In genomic region chr2:144331652-144332355, GRCh38 we compare ENCODE assay signal across 8 cellular contexts.
DNase-seq lines count a peak whose midpoint lies in the region; ATAC-seq and TF ChIP-seq lines count a peak whose summit lies in the region.

No MANE protein-coding gene starts in this region.

- H3K9me3 ChIP-seq in T-helper 17 cell (ENCODE audit: control insufficient read depth, low read length, poor library complexity, severe bottlenecking) (no peaks in the 10 kb centered on the region), muscle layer of duodenum (ENCODE audit: control insufficient read depth in 1 of 2, low read length in 2 of 2) (no peaks in the 10 kb centered on the region), vagina (no peaks in the 10 kb centered on the region)

- TF ChIP-seq POLR2A in vagina (IDR thresholded peaks at IDR 0.05): no peak

- peak overlapping the region; percentile 98 for H3K4me3 Mint-ChIP-seq in T-helper 17 cell

- no peaks in the 10 kb centered on the region for H3K27me3 ChIP-seq in muscle layer of duodenum (ENCODE audit: low read depth, low read length)
- H3K27me3 ChIP-seq in vagina: no peaks in the 10 kb centered on the region

- H3K27ac ChIP-seq in epithelial cell of prostate: peak overlapping the region; percentile 67
- peak overlapping the region; percentile 77 for H3K27ac ChIP-seq in muscle layer of duodenum (ENCODE audit: low read length)
- H3K27ac ChIP-seq in vagina: peak overlapping the region; percentile 91

- H3K36me3 ChIP-seq in muscle layer of duodenum (ENCODE audit: control insufficient read depth in 1 of 2, insufficient read depth in 2 of 2, low read length in 2 of 2) (no peaks in the 10 kb centered on the region), vagina (no peaks in the 10 kb centered on the region)

- peaks cover 7% of the 10 kb centered on the region for H3K36me3 Mint-ChIP-seq in T-helper 17 cell (ENCODE audit: low read depth)

- peak overlapping the region; percentile 88 for H3K27ac Mint-ChIP-seq in T-helper 17 cell

- H3K4me3 ChIP-seq in muscle layer of duodenum (ENCODE audit: low read depth in 1 of 2, low read length in 2 of 2): peak overlapping the region; percentile 85 to 93
- H3K4me3 ChIP-seq in vagina: peak overlapping the region; percentile 58 to 81

- peak in 1 of 3 experiments; percentile 22 for TF ChIP-seq CTCF in vagina (IDR thresholded peaks at IDR 0.05)

- peaks cover 26% of the 10 kb centered on the region for H3K4me1 Mint-ChIP-seq in T-helper 17 cell

- intact Hi-C loops in vagina (cut with DNase I): loop anchor here (5.0 kb wide), 1 partner anchor 185 kb away; no protein-coding TSS in a partner anchor

- H3K27me3 Mint-ChIP-seq in T-helper 17 cell: no peaks in the 10 kb centered on the region

- peak; percentile 79 for DNase-seq in DMS153 treated with DMSO at 0.1 percent for 48 hours (lab: John Stamatoyannopoulos, UW; ENCODE audit: unreplicated experiment)
- no peak for DNase-seq in DMS153 (lab: John Stamatoyannopoulos, UW)
- DNase-seq in T-helper 17 cell: peak in 1 of 3 donors; percentile 76
- DNase-seq in epithelial cell of prostate (ENCODE audit: low read depth, low spot score): peak; percentile 16
- no peak for DNase-seq in vagina (ENCODE audit: extremely low spot score in 2 of 2)

- peak; percentile 77 for ATAC-seq in GM19455 (IDR thresholded peaks at IDR 0.05; ENCODE audit: unreplicated experiment)
- ATAC-seq in HG03520 (IDR thresholded peaks at IDR 0.05; ENCODE audit: unreplicated experiment): peak; percentile 42
- ATAC-seq in T-helper 17 cell: peak; percentile 78

- H3K4me1 ChIP-seq in muscle layer of duodenum (ENCODE audit: control insufficient read depth in 1 of 2, insufficient read depth in 2 of 2, low read length in 2 of 2) (peaks cover 5 to 12% of the 10 kb centered on the region in 2 donors), vagina (peaks cover 15% of the 10 kb centered on the region)

Comparison
In these comparisons a context has a peak if more than half of its experiments do, and no peak if none do; other contexts are left out.
1. DNase-seq: peak in DMS153 treated with DMSO at 0.1 percent for 48 hours (single experiment) and epithelial cell of prostate (single experiment); none in DMS153 (single experiment) and vagina (0 of 2).
2. Peak in every context shown above with its lines, with median percentiles within 50 percentile points of each other: ATAC-seq and H3K27ac ChIP-seq.